Comparison of ENCODE assay signal across 1 cellular context in the genomic region with DNA sequence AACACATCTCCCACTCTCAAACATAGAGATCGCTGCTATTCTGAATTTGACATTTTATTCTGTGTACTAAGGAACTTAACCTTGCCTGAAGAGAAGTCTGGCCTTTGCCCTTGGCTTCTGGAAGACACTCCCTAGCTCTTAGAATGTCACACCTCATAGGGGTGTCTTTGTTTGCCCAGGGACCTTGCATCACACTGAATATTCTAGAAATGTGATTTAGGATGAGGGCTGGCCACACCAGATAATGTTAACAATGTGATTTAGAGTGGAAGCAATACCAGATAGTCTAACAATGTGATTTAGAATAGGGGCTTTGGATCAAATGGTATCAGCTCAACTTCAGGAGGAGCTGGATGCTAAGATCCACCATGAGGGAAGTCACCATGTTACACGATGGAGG.
TF ChIP-seq lines count a peak whose summit lies in the region.

No MANE protein-coding gene starts in this region.

TF ChIP-seq in HEK293T, 16 proteins besides CTCF, POLR2A, EP300 and RAD21:
- TF ChIP-seq ZNF384 (IDR thresholded peaks at IDR 0.05) (no peak), FOXK2 (IDR thresholded peaks at IDR 0.05) (no peak), CTBP1 (IDR thresholded peaks at IDR 0.05; ENCODE audit: borderline replicate concordance) (no peak), ARNT (IDR thresholded peaks at IDR 0.05) (no peak), FOXA1 (IDR thresholded peaks at IDR 0.05) (no peak), ELF4 (IDR thresholded peaks at IDR 0.05) (no peak), FOXM1 (IDR thresholded peaks at IDR 0.05; ENCODE audit: borderline replicate concordance) (no peak), HDGF (IDR thresholded peaks at IDR 0.05; ENCODE audit: borderline replicate concordance) (no peak), SUZ12 (IDR thresholded peaks at IDR 0.05) (no peak), NFRKB (IDR thresholded peaks at IDR 0.05) (no peak), L3MBTL2 (conservative IDR thresholded peaks at IDR 0.05) (no peak), SP1 (IDR thresholded peaks at IDR 0.05) (no peak), BHLHE40 (IDR thresholded peaks at IDR 0.05; ENCODE audit: borderline replicate concordance) (no peak), LEF1 (IDR thresholded peaks at IDR 0.05; ENCODE audit: borderline replicate concordance) (no peak), TARDBP (IDR thresholded peaks at IDR 0.05) (no peak)
- TF ChIP-seq, protein P1, sequence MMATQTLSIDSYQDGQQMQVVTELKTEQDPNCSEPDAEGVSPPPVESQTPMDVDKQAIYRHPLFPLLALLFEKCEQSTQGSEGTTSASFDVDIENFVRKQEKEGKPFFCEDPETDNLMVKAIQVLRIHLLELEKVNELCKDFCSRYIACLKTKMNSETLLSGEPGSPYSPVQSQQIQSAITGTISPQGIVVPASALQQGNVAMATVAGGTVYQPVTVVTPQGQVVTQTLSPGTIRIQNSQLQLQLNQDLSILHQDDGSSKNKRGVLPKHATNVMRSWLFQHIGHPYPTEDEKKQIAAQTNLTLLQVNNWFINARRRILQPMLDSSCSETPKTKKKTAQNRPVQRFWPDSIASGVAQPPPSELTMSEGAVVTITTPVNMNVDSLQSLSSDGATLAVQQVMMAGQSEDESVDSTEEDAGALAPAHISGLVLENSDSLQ (IDR thresholded peaks at IDR 0.05): no peak
